Comparison of ENCODE assay signal across 11 cellular contexts in genomic region chr9:105150991-105151685, GRCh38.
DNase-seq lines count a peak whose midpoint lies in the region; ATAC-seq and TF ChIP-seq lines count a peak whose summit lies in the region.
"Had no signal": no experiment of that assay in that cellular context is flagged by ENCODE, and none has a peak within 500 bp of the region (broad histone marks: within the 10 kb centered on the region; RNA-seq: fewer than 3 reads in every experiment).

No MANE protein-coding gene starts in this region.

- H3K4me1 Mint-ChIP-seq in chondrocyte (ENCODE audit: low read depth): peaks cover 27% of the 10 kb centered on the region
- peaks cover 8% of the 10 kb centered on the region for H3K4me1 Mint-ChIP-seq in stimulated activated memory B cell treated with anti-CD40 and anti-IgM and Interleukin-4, amounts not matched to agents 10 μg/mL and 1 μg/mL and 100 μg/mL, for 72 hours

- no peaks in the 10 kb centered on the region for H3K36me3 Mint-ChIP-seq in chondrocyte (ENCODE audit: low read depth)
- no peaks in the 10 kb centered on the region for H3K36me3 Mint-ChIP-seq in stimulated activated memory B cell treated with anti-CD40 and anti-IgM and Interleukin-4, amounts not matched to agents 10 μg/mL and 1 μg/mL and 100 μg/mL, for 72 hours

- DNase-seq in NCI-H2107 treated with DMSO at 0.1 percent for 48 hours (lab: John Stamatoyannopoulos, UW; ENCODE audit: unreplicated experiment): peak; percentile 18
- no peak for DNase-seq in NCI-H2107 (lab: John Stamatoyannopoulos, UW)
- DNase-seq in HK-2 (ENCODE audit: unreplicated experiment): peak; percentile 54
- no peak for DNase-seq in chondrocyte (ENCODE audit: low spot score)
- no peak for DNase-seq in Ammon's horn (ENCODE audit: low spot score)
- no peak for DNase-seq in activated T-cell treated with anti-CD3 and anti-CD28 coated beads, Interleukin-2, amount 50 U/mL, for 48 hours
- no peak for DNase-seq in mesenteric fat pad (ENCODE audit: low spot score)
- DNase-seq: cerebellar nuclear complex, NCI-H2171, upper lobe of left lung had no signal

- H3K4me3 Mint-ChIP-seq in chondrocyte (ENCODE audit: unreplicated experiment): no peak overlapping the region
- no peak overlapping the region for H3K4me3 Mint-ChIP-seq in stimulated activated memory B cell treated with anti-CD40 and anti-IgM and Interleukin-4, amounts not matched to agents 10 μg/mL and 1 μg/mL and 100 μg/mL, for 72 hours

- no peaks in the 10 kb centered on the region for H3K27me3 Mint-ChIP-seq in chondrocyte (ENCODE audit: low read depth)
- no peaks in the 10 kb centered on the region for H3K27me3 Mint-ChIP-seq in stimulated activated memory B cell treated with anti-CD40 and anti-IgM and Interleukin-4, amounts not matched to agents 10 μg/mL and 1 μg/mL and 100 μg/mL, for 72 hours

- no peaks in the 10 kb centered on the region for H3K9me3 Mint-ChIP-seq in chondrocyte (ENCODE audit: low read depth)
- no peaks in the 10 kb centered on the region for H3K9me3 Mint-ChIP-seq in stimulated activated memory B cell treated with anti-CD40 and anti-IgM and Interleukin-4, amounts not matched to agents 10 μg/mL and 1 μg/mL and 100 μg/mL, for 72 hours

- peak; percentile 53 for ATAC-seq in stimulated activated memory B cell treated with anti-CD40 and anti-IgM and Interleukin-4, amounts not matched to agents 10 μg/mL and 1 μg/mL and 100 μg/mL, for 72 hours

- peak overlapping the region; percentile 37 for H3K27ac Mint-ChIP-seq in chondrocyte (ENCODE audit: unreplicated experiment)
- H3K27ac Mint-ChIP-seq in stimulated activated memory B cell treated with anti-CD40 and anti-IgM and Interleukin-4, amounts not matched to agents 10 μg/mL and 1 μg/mL and 100 μg/mL, for 72 hours: no peak overlapping the region

- TF ChIP-seq CTCF in chondrocyte (IDR thresholded peaks at IDR 0.05): no peak

Comparison
In these comparisons a context has a peak if more than half of its experiments do, and no peak if none do; other contexts are left out.
1. DNase-seq: peak in NCI-H2107 treated with DMSO at 0.1 percent for 48 hours (single experiment) and HK-2 (single experiment); none in NCI-H2107 (single experiment), chondrocyte (single experiment), Ammon's horn (single experiment), activated T-cell treated with anti-CD3 and anti-CD28 coated beads, Interleukin-2, amount 50 U/mL, for 48 hours (0 of 2) and mesenteric fat pad (single experiment).